ENCODE assay signal across 24 cellular contexts in the genomic region with DNA sequence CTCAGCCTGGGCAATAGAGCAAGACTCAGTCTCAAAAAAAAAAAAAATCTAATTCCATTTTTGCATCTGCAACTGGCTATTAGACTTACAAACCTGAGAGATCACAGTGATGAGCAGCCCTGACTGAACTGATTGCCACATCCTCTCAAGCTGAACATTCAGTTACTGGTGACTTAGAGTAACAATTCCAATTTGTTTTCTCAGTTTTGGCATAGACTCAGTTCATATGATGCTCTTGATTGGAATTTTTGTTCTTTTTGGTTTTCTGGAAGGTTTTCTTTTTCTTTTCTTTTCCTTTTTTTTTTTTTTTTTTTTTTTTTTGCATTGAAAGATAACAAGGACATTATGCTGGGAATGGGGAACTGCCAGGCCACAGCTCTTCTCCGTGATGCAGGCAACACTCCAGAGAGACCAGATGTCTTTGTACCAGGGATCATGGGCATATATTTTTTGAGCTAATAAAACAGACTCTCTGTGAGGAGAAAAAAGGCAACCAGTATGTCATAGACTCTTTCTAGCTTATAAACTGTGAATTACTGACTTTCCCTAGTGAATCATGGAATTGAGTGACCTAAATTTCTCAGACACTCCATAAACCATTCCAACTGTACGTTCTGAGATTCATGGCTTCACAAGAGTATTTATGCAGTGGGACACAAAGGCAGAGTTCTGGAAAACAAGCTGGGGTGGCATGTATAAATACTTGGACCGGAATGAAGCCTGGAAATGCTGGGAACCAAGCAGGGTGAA.
A peak's percentile ranks its signal among the peaks of the same experiment; 100 is the strongest.
DNase-seq lines count a peak whose midpoint lies in the region; ATAC-seq and TF ChIP-seq lines count a peak whose summit lies in the region.
"Had no signal": no experiment of that assay in that cellular context is flagged by ENCODE, and none has a peak within 500 bp of the region (broad histone marks: within the 10 kb centered on the region; RNA-seq: fewer than 3 reads in every experiment).

No MANE protein-coding gene starts in this region.

- H3K9me3 ChIP-seq in GM23248 (ENCODE audit: low read depth), result no peaks in the 10 kb centered on the region
- H3K9me3 ChIP-seq in hepatocyte (ENCODE audit: low read depth), result no peaks in the 10 kb centered on the region
- H3K9me3 ChIP-seq in suprapubic skin, result no peaks in the 10 kb centered on the region
- H3K9me3 ChIP-seq in naive thymus-derived CD4-positive, alpha-beta T cell (ENCODE audit: control insufficient read depth in 2 of 3, low read length in 3 of 3), result no peaks in the 10 kb centered on the region
- H3K9me3 ChIP-seq: BE2C, SJSA1, thyroid gland had no signal

- DNase-seq in GM23248 (peak; percentile 63), chondrocyte (ENCODE audit: low spot score) (no peak), hepatocyte (ENCODE audit: low spot score) (no peak), suprapubic skin (ENCODE audit: low spot score in 2 of 2) (no peak), NCI-H2029 treated with DMSO at 0.1 percent for 48 hours (lab: John Stamatoyannopoulos, UW) (no peak)
- DNase-seq in naive thymus-derived CD4-positive, alpha-beta T cell, result no peak
- DNase-seq in activated CD8-positive, alpha-beta memory T cell treated with anti-CD3 and anti-CD28 coated beads, Interleukin-2, amount 50 U/mL, for 4 hours, result no peak
- DNase-seq: activated B cell treated with CpG ODN at 0.5 μM for 24 hours; activated CD8-positive, alpha-beta T cell treated with anti-CD3 and anti-CD28 coated beads for 36 hours; activated naive CD4-positive, alpha-beta T cell treated with anti-CD3 and anti-CD28 coated beads, Interleukin-2, amount 50 U/mL, for 16 hours; activated T-cell treated with anti-CD3 and anti-CD28 coated beads, Interleukin-2, amount 50 U/mL, for 4 hours; BE2C; EL; NCI-H1436; NCI-H748 treated with DMSO at 0.1 percent for 48 hours; PC-3; retina; stimulated activated CD4-positive, alpha-beta T cell treated with anti-CD3 and anti-CD28 coated beads, Interleukin-15, amount 100 ng/mL, for 24 hours; T-helper 2 cell; thyroid gland had no signal

- no peak for TF ChIP-seq EP300 in suprapubic skin (IDR thresholded peaks at IDR 0.05)

- no peaks in the 10 kb centered on the region for H3K27me3 Mint-ChIP-seq in chondrocyte (ENCODE audit: low read depth)
- peaks cover 0 to 4% (median 0%) of the 10 kb centered on the region in 5 donors for H3K27me3 Mint-ChIP-seq in naive thymus-derived CD4-positive, alpha-beta T cell

- peaks cover 15% of the 10 kb centered on the region for H3K4me1 Mint-ChIP-seq in chondrocyte (ENCODE audit: low read depth)
- H3K4me1 Mint-ChIP-seq in naive thymus-derived CD4-positive, alpha-beta T cell, result no peaks in the 10 kb centered on the region
- H3K4me1 Mint-ChIP-seq: activated B cell treated with CpG ODN at 0.5 μM for 24 hours; GM23338; stimulated activated effector memory CD8-positive, alpha-beta T cell treated with anti-CD3 and anti-CD28 coated beads, Interleukin-12 subunit alpha, Interleukin-12 subunit beta, amount 100 ng/mL, for 72 hours had no signal

- in situ Hi-C loops in GM23248 (cut with MboI), result loop anchor here (25.0 kb wide), 1 partner anchor 1299 kb away; no protein-coding TSS in a partner anchor

- no peaks in the 10 kb centered on the region for H3K9me3 Mint-ChIP-seq in chondrocyte (ENCODE audit: low read depth)
- no peaks in the 10 kb centered on the region for H3K9me3 Mint-ChIP-seq in naive thymus-derived CD4-positive, alpha-beta T cell
- H3K9me3 Mint-ChIP-seq: activated B cell treated with CpG ODN at 0.5 μM for 24 hours; activated CD8-positive, alpha-beta T cell treated with anti-CD3 and anti-CD28 coated beads for 36 hours; activated T-cell treated with anti-CD3 and anti-CD28 coated beads, Interleukin-2, amount 50 U/mL, for 4 hours; GM23338; stimulated activated effector memory CD8-positive, alpha-beta T cell treated with anti-CD3 and anti-CD28 coated beads, Interleukin-12 subunit alpha, Interleukin-12 subunit beta, amount 100 ng/mL, for 72 hours had no signal

- H3K27ac ChIP-seq in GM23248 (no peak overlapping the region), hepatocyte (peak overlapping the region; percentile 0), suprapubic skin (peak overlapping the region; percentile 38)
- H3K27ac ChIP-seq in naive thymus-derived CD4-positive, alpha-beta T cell (ENCODE audit: low read depth, low read length), result no peak overlapping the region
- H3K27ac ChIP-seq: SJSA1, thyroid gland had no signal

- H3K36me3 Mint-ChIP-seq in chondrocyte (ENCODE audit: low read depth), result no peaks in the 10 kb centered on the region
- no peaks in the 10 kb centered on the region for H3K36me3 Mint-ChIP-seq in naive thymus-derived CD4-positive, alpha-beta T cell
- H3K36me3 Mint-ChIP-seq: stimulated activated effector memory CD8-positive, alpha-beta T cell treated with anti-CD3 and anti-CD28 coated beads, Interleukin-12 subunit alpha, Interleukin-12 subunit beta, amount 100 ng/mL, for 72 hours had no signal

- H3K4me1 ChIP-seq in GM23248 (ENCODE audit: insufficient read depth), result no peaks in the 10 kb centered on the region
- no peaks in the 10 kb centered on the region for H3K4me1 ChIP-seq in hepatocyte (ENCODE audit: insufficient read depth)
- H3K4me1 ChIP-seq in suprapubic skin, result no peaks in the 10 kb centered on the region
- H3K4me1 ChIP-seq in naive thymus-derived CD4-positive, alpha-beta T cell (ENCODE audit: control insufficient read depth in 2 of 2, insufficient read depth in 2 of 2, low read length in 2 of 2), result no peaks in the 10 kb centered on the region
- H3K4me1 ChIP-seq: BE2C, SJSA1, thyroid gland had no signal

- H3K4me2 ChIP-seq in GM23248 (ENCODE audit: unreplicated experiment) (no peak overlapping the region), hepatocyte (no peak overlapping the region)
- H3K4me2 ChIP-seq: GM23338 had no signal

- H3K27me3 ChIP-seq in GM23248 (replicated peaks; ENCODE audit: insufficient read depth) (no peaks in the 10 kb centered on the region), hepatocyte (no peaks in the 10 kb centered on the region), suprapubic skin (no peaks in the 10 kb centered on the region)
- no peaks in the 10 kb centered on the region for H3K27me3 ChIP-seq in naive thymus-derived CD4-positive, alpha-beta T cell (ENCODE audit: control insufficient read depth in 2 of 2, insufficient read depth in 2 of 2, low read length in 2 of 2)
- H3K27me3 ChIP-seq: BE2C, SJSA1, thyroid gland had no signal

- H3K4me3 Mint-ChIP-seq in chondrocyte (ENCODE audit: unreplicated experiment), result no peak overlapping the region
- no peak overlapping the region for H3K4me3 Mint-ChIP-seq in naive thymus-derived CD4-positive, alpha-beta T cell
- H3K4me3 Mint-ChIP-seq: activated B cell treated with CpG ODN at 0.5 μM for 24 hours; activated CD8-positive, alpha-beta T cell treated with anti-CD3 and anti-CD28 coated beads for 36 hours; activated T-cell treated with anti-CD3 and anti-CD28 coated beads, Interleukin-2, amount 50 U/mL, for 4 hours; GM23338; stimulated activated effector memory CD8-positive, alpha-beta T cell treated with anti-CD3 and anti-CD28 coated beads, Interleukin-12 subunit alpha, Interleukin-12 subunit beta, amount 100 ng/mL, for 72 hours had no signal

- POLR2A ChIA-PET in naive thymus-derived CD4-positive, alpha-beta T cell (lab: Charles Lee), result no interaction called here

- H3K4me3 ChIP-seq in GM23248 (no peak overlapping the region), hepatocyte (no peak overlapping the region), suprapubic skin (no peak overlapping the region)
- no peak overlapping the region for H3K4me3 ChIP-seq in naive thymus-derived CD4-positive, alpha-beta T cell (ENCODE audit: low read length)
- H3K4me3 ChIP-seq: GM23338, SJSA1, thyroid gland had no signal

- H3K9me2 ChIP-seq in GM23248 (ENCODE audit: insufficient read depth), result no peaks in the 10 kb centered on the region
- H3K9me2 ChIP-seq in hepatocyte (replicated peaks; ENCODE audit: insufficient read depth), result no peaks in the 10 kb centered on the region

- CTCF ChIA-PET in naive thymus-derived CD4-positive, alpha-beta T cell (lab: Charles Lee), result interaction anchor here (0.6 to 0.7 kb wide), 3 partner anchors 17 to 1312 kb away, joined by 3 to 4 read pairs (median 3); no protein-coding TSS in a partner anchor

- no peak for ATAC-seq in naive thymus-derived CD4-positive, alpha-beta T cell
- no peak for ATAC-seq in HG02885 (IDR thresholded peaks at IDR 0.05; ENCODE audit: poor library complexity, unreplicated experiment)
- ATAC-seq: activated CD8-positive, alpha-beta T cell treated with anti-CD3 and anti-CD28 coated beads for 36 hours; activated T-cell treated with anti-CD3 and anti-CD28 coated beads, Interleukin-2, amount 50 U/mL, for 4 hours; GM23338; PC-3; stimulated activated effector memory CD8-positive, alpha-beta T cell treated with anti-CD3 and anti-CD28 coated beads, Interleukin-12 subunit alpha, Interleukin-12 subunit beta, amount 100 ng/mL, for 72 hours had no signal

- intact Hi-C loops in naive thymus-derived CD4-positive, alpha-beta T cell (cut with micrococcal nuclease), result no loop called here

- H4K20me1 ChIP-seq in GM23248 (ENCODE audit: insufficient read depth) (no peaks in the 10 kb centered on the region), hepatocyte (ENCODE audit: insufficient read depth, poor library complexity, severe bottlenecking) (no peaks in the 10 kb centered on the region)

- no peaks in the 10 kb centered on the region for H3F3A ChIP-seq in GM23248 (ENCODE audit: insufficient read depth)

- no peak for TF ChIP-seq CTCF in chondrocyte (IDR thresholded peaks at IDR 0.05)
- no peak for TF ChIP-seq CTCF in hepatocyte (IDR thresholded peaks at IDR 0.05; ENCODE audit: poor library complexity)
- no peak for TF ChIP-seq CTCF in suprapubic skin (IDR thresholded peaks at IDR 0.05)

- no peak for TF ChIP-seq POLR2A in suprapubic skin (IDR thresholded peaks at IDR 0.05)

- H3K36me3 ChIP-seq in GM23248 (ENCODE audit: low read depth) (no peaks in the 10 kb centered on the region), hepatocyte (replicated peaks; ENCODE audit: insufficient read depth, low read depth) (no peaks in the 10 kb centered on the region), suprapubic skin (no peaks in the 10 kb centered on the region)
- no peaks in the 10 kb centered on the region for H3K36me3 ChIP-seq in naive thymus-derived CD4-positive, alpha-beta T cell (ENCODE audit: control insufficient read depth in 2 of 3, insufficient read depth in 3 of 3, low read length in 3 of 3)
- H3K36me3 ChIP-seq: BE2C, SJSA1, thyroid gland had no signal

- peak overlapping the region; percentile 86 for H3K27ac Mint-ChIP-seq in chondrocyte (ENCODE audit: unreplicated experiment)
- no peak overlapping the region for H3K27ac Mint-ChIP-seq in naive thymus-derived CD4-positive, alpha-beta T cell
- H3K27ac Mint-ChIP-seq: activated B cell treated with CpG ODN at 0.5 μM for 24 hours; activated CD8-positive, alpha-beta T cell treated with anti-CD3 and anti-CD28 coated beads for 36 hours; GM23338; stimulated activated effector memory CD8-positive, alpha-beta T cell treated with anti-CD3 and anti-CD28 coated beads, Interleukin-12 subunit alpha, Interleukin-12 subunit beta, amount 100 ng/mL, for 72 hours had no signal

- H3K79me2 ChIP-seq in GM23248 (ENCODE audit: insufficient read depth), result no peaks in the 10 kb centered on the region
- H3K79me2 ChIP-seq in hepatocyte, result no peaks in the 10 kb centered on the region

- 0 out of 2 replicates have a peak overlapping the region, but pooled peaks have one; percentile 13 for H2AFZ ChIP-seq in GM23248
- H2AFZ ChIP-seq in hepatocyte, result no peak overlapping the region
- H2AFZ ChIP-seq: GM23338 had no signal

- H3K9ac ChIP-seq in GM23248, result no peak overlapping the region

- WGBS in GM23248 (ENCODE audit: low coverage in 1 of 2, low lambda C conversion rate in 2 of 2, missing lambda C conversion rate in 2 of 2), 2 experiments, result 17 to 20% methylated on average over 3 of the region's 3 CpGs
- 58% methylated on average over 3 of the region's 3 CpGs for WGBS in hepatocyte (ENCODE audit: low lambda C conversion rate, missing lambda C conversion rate)
- WGBS in suprapubic skin, result 50% methylated on average over 3 of the region's 3 CpGs

Comparison
In these comparisons a context has a peak if more than half of its experiments do, and no peak if none do; other contexts are left out.
1. H3K27ac ChIP-seq: peak in hepatocyte (single experiment) and suprapubic skin (single experiment); none in GM23248 (single experiment) and naive thymus-derived CD4-positive, alpha-beta T cell (single experiment).